In genomic region chr1:210373878-210374599, GRCh38 we compare ENCODE assay signal across 9 cellular contexts. TPM values are rescaled to one million over a fixed set of nuclear protein-coding genes. Genes with fewer than 3 reads are reported as not detected.
A peak's percentile ranks its signal among the peaks of the same experiment; 100 is the strongest.
DNase-seq lines count a peak whose midpoint lies in the region; ATAC-seq, FAIRE-seq and TF ChIP-seq lines count a peak whose summit lies in the region.
"Had no signal": no experiment of that assay in that cellular context is flagged by ENCODE, and none has a peak within 500 bp of the region (broad histone marks: within the 10 kb centered on the region; RNA-seq: fewer than 3 reads in every experiment).

No MANE protein-coding gene starts in this region.

- peaks cover 7 to 8% of the 10 kb centered on the region in 2 donors for H3K27me3 Mint-ChIP-seq in natural killer cell (ENCODE audit: low read depth in 2 of 2)

- DNase-seq in AG09309 (ENCODE audit: low read depth) = peak; percentile 85
- peak; percentile 83 for DNase-seq in NCI-H2171 treated with DMSO at 0.1 percent for 48 hours (lab: John Stamatoyannopoulos, UW)
- peak; percentile 61 to 65 for DNase-seq in activated CD4-positive, alpha-beta T cell treated with anti-CD3 and anti-CD28 coated beads for 4 hours
- peak; percentile 89 to 90 for DNase-seq in H1 (ENCODE audit: low read depth in 1 of 2, low spot score in 2 of 2)
- no peak for DNase-seq in natural killer cell
- peak; percentile 62 for DNase-seq in superior temporal gyrus (ENCODE audit: extremely low spot score)

- peak; percentile 93 for TF ChIP-seq CTCF in AG09309 (IDR thresholded peaks at IDR 0.05; ENCODE audit: control insufficient read depth, insufficient read depth, low read depth, low read length, missing control alignments)
- peak; percentile 66 to 96 (median 80) for TF ChIP-seq CTCF in H1 (IDR thresholded peaks at IDR 0.05; ENCODE audit: control extremely low read depth in 1 of 3, insufficient read depth in 1 of 3, low read depth in 1 of 3, low read length in 3 of 3)
- no peak for TF ChIP-seq CTCF in natural killer cell (IDR thresholded peaks at IDR 0.05)

- 1% methylated on average over 9 of the region's 9 CpGs; no CpG with 5 or more reads in 1 of the 2 experiments for WGBS in H1 (ENCODE audit: extremely low coverage in 1 of 2, insufficient coverage in 1 of 2, insufficient read length in 1 of 2, insufficient replicate concordance in 2 of 2, low coverage in 1 of 2, low lambda C conversion rate in 2 of 2, missing lambda C conversion rate in 1 of 2), 2 experiments

- CTCF ChIA-PET in H1 (lab: Charles Lee; ENCODE audit: partially characterized antibody) = interaction anchor here (0.6 to 10.6 kb wide), 23 partner anchors 9 to 884 kb away, joined by 3 to 179 read pairs (median 4); partner anchors contain the start of gene KCNH1

- H4K20me1 ChIP-seq in H1 (replicated peaks in 1 of 2; ENCODE audit: control insufficient read depth in 1 of 2, insufficient read depth in 2 of 2, low read length in 2 of 2) = no peaks in the 10 kb centered on the region

- H3K36me3 Mint-ChIP-seq in natural killer cell = no peaks in the 10 kb centered on the region

- peaks cover 7 to 24% (median 18%) of the 10 kb centered on the region in 4 experiments for H3K4me1 ChIP-seq in H1 (replicated peaks in 1 of 4; ENCODE audit: control insufficient read depth in 3 of 4, insufficient read depth in 4 of 4, low read length in 3 of 4)

- no peak overlapping the region for H3K4me3 Mint-ChIP-seq in natural killer cell

- no peaks in the 10 kb centered on the region for H3K36me3 ChIP-seq in H1 (ENCODE audit: control insufficient read depth in 2 of 4, insufficient read depth in 4 of 4, low read length in 3 of 4)

- H3K27ac Mint-ChIP-seq in natural killer cell = no peak overlapping the region

- H2BK5ac ChIP-seq in H1 (ENCODE audit: low read depth, low read length) = peak overlapping the region; percentile 75; the same call in 1 of the 2 replicates

- TF ChIP-seq RAD21 in H1 (IDR thresholded peaks at IDR 0.05 in 1 of 2, conservative IDR thresholded peaks at IDR 0.05 in 1 of 2; ENCODE audit: low read depth in 2 of 2, low read length in 2 of 2) = peak; percentile 59 to 68; a peak in 3 of 4 replicates

- no peaks in the 10 kb centered on the region for H3K9me3 ChIP-seq in H1 (ENCODE audit: insufficient read depth in 2 of 2, low read depth in 1 of 2, low read length in 1 of 2)

- H3K23ac ChIP-seq in H1 (ENCODE audit: insufficient read length) = no peak overlapping the region

- H3K4me3 ChIP-seq in AG09309 (ENCODE audit: control insufficient read depth, low read depth, low read length) (no peak overlapping the region), H1 (ENCODE audit: extremely low read depth in 1 of 4, insufficient read depth in 2 of 4, low read depth in 3 of 4, low read length in 4 of 4) (peak overlapping the region in 1 of 4 experiments; percentile 33; a peak in 1 of 8 replicates)

- peak in 1 of 2 experiments; percentile 87; a peak in 1 of 3 replicates for TF ChIP-seq EP300 in H1 (IDR thresholded peaks at IDR 0.05; ENCODE audit: borderline replicate concordance in 1 of 2, low read depth in 2 of 2, low read length in 2 of 2)

- no peak overlapping the region for H3K56ac ChIP-seq in H1 (replicated peaks; ENCODE audit: insufficient read length, low read depth, low read length)

- H2BK120ac ChIP-seq in H1 (replicated peaks; ENCODE audit: low read depth, low read length) = no peak overlapping the region

- ATAC-seq in GM18511 (IDR thresholded peaks at IDR 0.05; ENCODE audit: unreplicated experiment) (peak; percentile 81), HG02943 (IDR thresholded peaks at IDR 0.05; ENCODE audit: low read depth, unreplicated experiment) (peak; percentile 67), natural killer cell (peak; percentile 69 to 71 (median 71))

- TF ChIP-seq POLR2A in H1 (IDR thresholded peaks at IDR 0.05; ENCODE audit: control extremely low read depth in 1 of 2, low read depth in 2 of 2, low read length in 2 of 2) = peak; percentile 97 to 100

- H3K79me1 ChIP-seq in H1 (ENCODE audit: low read depth, low read length) = no peaks in the 10 kb centered on the region

- peak; percentile 100 for FAIRE-seq in H1 (lab: Jason Lieb, UNC)
- FAIRE-seq: colon had no signal

- peak overlapping the region; percentile 97 for H3K27ac ChIP-seq in H1 (ENCODE audit: low read depth, low read length)

- H3K4me1 Mint-ChIP-seq in natural killer cell = peaks cover 4 to 6% of the 10 kb centered on the region in 2 donors

- no peaks in the 10 kb centered on the region for H3K9me3 Mint-ChIP-seq in natural killer cell

- H4K5ac ChIP-seq in H1 (ENCODE audit: insufficient read length, low read depth, low read length) = peak overlapping the region; percentile 97

- H2AFZ ChIP-seq in H1 (ENCODE audit: low read length) = no peak overlapping the region

- no peak overlapping the region for H3K18ac ChIP-seq in H1 (ENCODE audit: extremely low read depth, low read length)

- H4K8ac ChIP-seq in H1 (ENCODE audit: extremely low read depth, insufficient read depth, low read length) = no peak overlapping the region

- no peak overlapping the region for H2BK20ac ChIP-seq in H1 (ENCODE audit: low read length)

- H3K4me2 ChIP-seq in H1 (ENCODE audit: insufficient read depth in 1 of 2, low read depth in 2 of 2, low read length in 2 of 2) = peak overlapping the region; percentile 41 to 42

- no peak overlapping the region for H4K91ac ChIP-seq in H1 (replicated peaks; ENCODE audit: insufficient read length, low read length)

- H3K23me2 ChIP-seq in H1 (ENCODE audit: low read depth, low read length) = no peaks in the 10 kb centered on the region

- intact Hi-C loops in natural killer cell (cut with micrococcal nuclease) = no loop called here

- peaks cover 0 to 5% (median 2%) of the 10 kb centered on the region in 4 experiments; a peak in 1 of 7 replicates for H3K27me3 ChIP-seq in H1 (replicated peaks in 1 of 4; ENCODE audit: control insufficient read depth in 3 of 4, extremely low read depth in 1 of 4, insufficient read depth in 3 of 4, low read length in 3 of 4)

- H2BK15ac ChIP-seq in H1 (ENCODE audit: low read length) = no peak overlapping the region

- no peaks in the 10 kb centered on the region for H3K79me2 ChIP-seq in H1 (ENCODE audit: control insufficient read depth in 1 of 2, insufficient read depth in 2 of 2, low read length in 2 of 2)

- POLR2A ChIA-PET in H1 (lab: Charles Lee; ENCODE audit: partially characterized antibody) = interaction anchor here (0.5 to 5.9 kb wide), 117 partner anchors 12 to 1302 kb away, joined by 3 to 197 read pairs (median 4); partner anchors contain the start of genes HHAT, IRF6, KCNH1 and NEK2

- no peak overlapping the region; the same call in 1 of the 2 replicates for H2BK12ac ChIP-seq in H1 (ENCODE audit: low read depth, low read length)

- no peak overlapping the region for H2AK5ac ChIP-seq in H1 (ENCODE audit: low read depth, low read length)

- H3K4ac ChIP-seq in H1 (replicated peaks; ENCODE audit: insufficient read length, low read depth, low read length) = no peak overlapping the region

- H3K9ac ChIP-seq in H1 (replicated peaks in 1 of 4; ENCODE audit: extremely low read depth in 1 of 4, low read depth in 3 of 4, low read length in 3 of 4) = peak overlapping the region; percentile 43 to 77 (median 70); a peak in 6 of 7 replicates

- no peak overlapping the region for H3K14ac ChIP-seq in H1 (ENCODE audit: insufficient read length)

TF ChIP-seq in H1, 55 proteins besides CTCF, POLR2A, EP300 and RAD21 (continues in another document):
- TF ChIP-seq JUND (IDR thresholded peaks at IDR 0.05; ENCODE audit: low read length) = peak; percentile 99
- TF ChIP-seq ATF2 (IDR thresholded peaks at IDR 0.05; ENCODE audit: low read length) = peak; percentile 98
- TF ChIP-seq CBX8 (IDR thresholded peaks at IDR 0.05; ENCODE audit: borderline replicate concordance, low read depth, low read length) = no peak
- no peak; the same call in 1 of the 2 replicates for TF ChIP-seq PHF8 (conservative IDR thresholded peaks at IDR 0.05; ENCODE audit: low read depth, low read length)
- TF ChIP-seq CREB1 (IDR thresholded peaks at IDR 0.05) = peak; percentile 65
- TF ChIP-seq BRCA1 (IDR thresholded peaks at IDR 0.05; ENCODE audit: low read depth, low read length) = no peak
- TF ChIP-seq TAF7 (optimal IDR thresholded peaks at IDR 0.05; ENCODE audit: borderline replicate concordance, low read depth, low read length) = peak; percentile 100
- TF ChIP-seq SIX5 (IDR thresholded peaks at IDR 0.05; ENCODE audit: low read depth, low read length) = no peak
- no peak for TF ChIP-seq HDAC6 (IDR thresholded peaks at IDR 0.05; ENCODE audit: low read depth, low read length)
- TF ChIP-seq YY1 (IDR thresholded peaks at IDR 0.05; ENCODE audit: low read depth, low read length) = peak; percentile 56; the same call in 1 of the 2 replicates
- no peak for TF ChIP-seq RBBP5 (IDR thresholded peaks at IDR 0.05; ENCODE audit: borderline replicate concordance, low read depth, low read length)
- peak; percentile 83 for TF ChIP-seq JUN (IDR thresholded peaks at IDR 0.05; ENCODE audit: low read depth, low read length)
- TF ChIP-seq BACH1 (IDR thresholded peaks at IDR 0.05; ENCODE audit: low read length) = peak; percentile 66
- peak; percentile 61; the same call in 1 of the 2 replicates for TF ChIP-seq CHD2 (IDR thresholded peaks at IDR 0.05; ENCODE audit: low read length)
- TF ChIP-seq CHD1 (IDR thresholded peaks at IDR 0.05; ENCODE audit: low read depth, low read length) = no peak

RNA-seq across cellular contexts. Expression of gene HHAT, which starts 45.3 kb away (rescaled TPM):
- total RNA-seq in H1 (2021; fragmentation: NEBNext Ultra II Directional; extraction: Animal tissue kit (Norgen Biotek cat#: 25700)) = 0.15 and 0.27 TPM in 2 replicates
- polyA plus RNA-seq in H1 (2011; rRNA removed) = 0.51 and 0.74 TPM in 2 replicates
- 0.28 TPM for polyA plus RNA-seq in H1 (2011; cell fraction: cytosol; rRNA removed)
- polyA plus RNA-seq in H1 (2011; cell fraction: nucleus; rRNA removed) = 0.43 TPM
- polyA plus RNA-seq in H1 (2012, experiment 1 of 2) = 0.16 to 0.32 TPM (median 0.17 TPM) in 4 replicates
- 0.17 TPM for polyA plus RNA-seq in H1 (2012, experiment 2 of 2)
- polyA plus RNA-seq in H1 (2013, experiment 1 of 2) = 0.18 TPM
- polyA plus RNA-seq in H1 (2013, experiment 2 of 2) = 0.18 TPM
- polyA minus RNA-seq in H1 (2011; rRNA and poly(A)+ RNA removed) = 0.50 and 1.2 TPM in 2 replicates
- polyA minus RNA-seq in H1 (2011; cell fraction: cytosol; rRNA and poly(A)+ RNA removed) = not detected
- 2.4 TPM for polyA minus RNA-seq in H1 (2011; cell fraction: nucleus; rRNA and poly(A)+ RNA removed)
- 1 to 10 TPM in 1 of 3 donors, under 1 TPM in 2; 0.79 to 1.1 (median 0.82) TPM for total RNA-seq in natural killer cell
